In the genomic region with DNA sequence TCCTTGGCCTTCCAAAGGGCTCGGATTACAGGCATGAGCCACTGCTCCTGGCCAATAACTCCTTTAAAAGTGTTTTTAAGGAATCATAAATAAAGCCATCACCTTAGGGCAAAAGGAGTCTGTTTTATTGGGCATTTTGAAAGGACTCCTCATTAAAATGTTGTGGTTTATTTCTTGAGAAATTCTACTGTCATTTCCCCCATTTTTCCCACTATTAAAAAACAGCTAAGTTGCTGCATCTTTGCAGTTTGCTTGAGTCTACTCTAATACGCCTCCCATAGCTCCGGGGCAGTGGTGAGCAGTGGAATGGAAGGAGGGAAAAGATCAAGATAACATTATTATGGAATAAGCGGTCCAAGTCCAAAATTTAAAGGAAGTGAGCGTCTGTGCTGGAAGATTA, we compare ENCODE assay signal across 1 cellular context.
TF ChIP-seq lines count a peak whose summit lies in the region.

No MANE protein-coding gene starts in this region.

TF ChIP-seq in K562, 482 proteins besides CTCF, POLR2A, EP300 and RAD21 (continued from another document):
- TF ChIP-seq, protein P1, sequence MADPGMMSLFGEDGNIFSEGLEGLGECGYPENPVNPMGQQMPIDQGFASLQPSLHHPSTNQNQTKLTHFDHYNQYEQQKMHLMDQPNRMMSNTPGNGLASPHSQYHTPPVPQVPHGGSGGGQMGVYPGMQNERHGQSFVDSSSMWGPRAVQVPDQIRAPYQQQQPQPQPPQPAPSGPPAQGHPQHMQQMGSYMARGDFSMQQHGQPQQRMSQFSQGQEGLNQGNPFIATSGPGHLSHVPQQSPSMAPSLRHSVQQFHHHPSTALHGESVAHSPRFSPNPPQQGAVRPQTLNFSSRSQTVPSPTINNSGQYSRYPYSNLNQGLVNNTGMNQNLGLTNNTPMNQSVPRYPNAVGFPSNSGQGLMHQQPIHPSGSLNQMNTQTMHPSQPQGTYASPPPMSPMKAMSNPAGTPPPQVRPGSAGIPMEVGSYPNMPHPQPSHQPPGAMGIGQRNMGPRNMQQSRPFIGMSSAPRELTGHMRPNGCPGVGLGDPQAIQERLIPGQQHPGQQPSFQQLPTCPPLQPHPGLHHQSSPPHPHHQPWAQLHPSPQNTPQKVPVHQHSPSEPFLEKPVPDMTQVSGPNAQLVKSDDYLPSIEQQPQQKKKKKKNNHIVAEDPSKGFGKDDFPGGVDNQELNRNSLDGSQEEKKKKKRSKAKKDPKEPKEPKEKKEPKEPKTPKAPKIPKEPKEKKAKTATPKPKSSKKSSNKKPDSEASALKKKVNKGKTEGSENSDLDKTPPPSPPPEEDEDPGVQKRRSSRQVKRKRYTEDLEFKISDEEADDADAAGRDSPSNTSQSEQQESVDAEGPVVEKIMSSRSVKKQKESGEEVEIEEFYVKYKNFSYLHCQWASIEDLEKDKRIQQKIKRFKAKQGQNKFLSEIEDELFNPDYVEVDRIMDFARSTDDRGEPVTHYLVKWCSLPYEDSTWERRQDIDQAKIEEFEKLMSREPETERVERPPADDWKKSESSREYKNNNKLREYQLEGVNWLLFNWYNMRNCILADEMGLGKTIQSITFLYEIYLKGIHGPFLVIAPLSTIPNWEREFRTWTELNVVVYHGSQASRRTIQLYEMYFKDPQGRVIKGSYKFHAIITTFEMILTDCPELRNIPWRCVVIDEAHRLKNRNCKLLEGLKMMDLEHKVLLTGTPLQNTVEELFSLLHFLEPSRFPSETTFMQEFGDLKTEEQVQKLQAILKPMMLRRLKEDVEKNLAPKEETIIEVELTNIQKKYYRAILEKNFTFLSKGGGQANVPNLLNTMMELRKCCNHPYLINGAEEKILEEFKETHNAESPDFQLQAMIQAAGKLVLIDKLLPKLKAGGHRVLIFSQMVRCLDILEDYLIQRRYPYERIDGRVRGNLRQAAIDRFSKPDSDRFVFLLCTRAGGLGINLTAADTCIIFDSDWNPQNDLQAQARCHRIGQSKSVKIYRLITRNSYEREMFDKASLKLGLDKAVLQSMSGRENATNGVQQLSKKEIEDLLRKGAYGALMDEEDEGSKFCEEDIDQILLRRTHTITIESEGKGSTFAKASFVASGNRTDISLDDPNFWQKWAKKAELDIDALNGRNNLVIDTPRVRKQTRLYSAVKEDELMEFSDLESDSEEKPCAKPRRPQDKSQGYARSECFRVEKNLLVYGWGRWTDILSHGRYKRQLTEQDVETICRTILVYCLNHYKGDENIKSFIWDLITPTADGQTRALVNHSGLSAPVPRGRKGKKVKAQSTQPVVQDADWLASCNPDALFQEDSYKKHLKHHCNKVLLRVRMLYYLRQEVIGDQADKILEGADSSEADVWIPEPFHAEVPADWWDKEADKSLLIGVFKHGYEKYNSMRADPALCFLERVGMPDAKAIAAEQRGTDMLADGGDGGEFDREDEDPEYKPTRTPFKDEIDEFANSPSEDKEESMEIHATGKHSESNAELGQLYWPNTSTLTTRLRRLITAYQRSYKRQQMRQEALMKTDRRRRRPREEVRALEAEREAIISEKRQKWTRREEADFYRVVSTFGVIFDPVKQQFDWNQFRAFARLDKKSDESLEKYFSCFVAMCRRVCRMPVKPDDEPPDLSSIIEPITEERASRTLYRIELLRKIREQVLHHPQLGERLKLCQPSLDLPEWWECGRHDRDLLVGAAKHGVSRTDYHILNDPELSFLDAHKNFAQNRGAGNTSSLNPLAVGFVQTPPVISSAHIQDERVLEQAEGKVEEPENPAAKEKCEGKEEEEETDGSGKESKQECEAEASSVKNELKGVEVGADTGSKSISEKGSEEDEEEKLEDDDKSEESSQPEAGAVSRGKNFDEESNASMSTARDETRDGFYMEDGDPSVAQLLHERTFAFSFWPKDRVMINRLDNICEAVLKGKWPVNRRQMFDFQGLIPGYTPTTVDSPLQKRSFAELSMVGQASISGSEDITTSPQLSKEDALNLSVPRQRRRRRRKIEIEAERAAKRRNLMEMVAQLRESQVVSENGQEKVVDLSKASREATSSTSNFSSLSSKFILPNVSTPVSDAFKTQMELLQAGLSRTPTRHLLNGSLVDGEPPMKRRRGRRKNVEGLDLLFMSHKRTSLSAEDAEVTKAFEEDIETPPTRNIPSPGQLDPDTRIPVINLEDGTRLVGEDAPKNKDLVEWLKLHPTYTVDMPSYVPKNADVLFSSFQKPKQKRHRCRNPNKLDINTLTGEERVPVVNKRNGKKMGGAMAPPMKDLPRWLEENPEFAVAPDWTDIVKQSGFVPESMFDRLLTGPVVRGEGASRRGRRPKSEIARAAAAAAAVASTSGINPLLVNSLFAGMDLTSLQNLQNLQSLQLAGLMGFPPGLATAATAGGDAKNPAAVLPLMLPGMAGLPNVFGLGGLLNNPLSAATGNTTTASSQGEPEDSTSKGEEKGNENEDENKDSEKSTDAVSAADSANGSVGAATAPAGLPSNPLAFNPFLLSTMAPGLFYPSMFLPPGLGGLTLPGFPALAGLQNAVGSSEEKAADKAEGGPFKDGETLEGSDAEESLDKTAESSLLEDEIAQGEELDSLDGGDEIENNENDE (IDR thresholded peaks at IDR 0.05; ENCODE audit: low read depth, low read length), result no peak
- TF ChIP-seq ZNF695 (CRISPR knock-in tag; IDR thresholded peaks at IDR 0.05) (no peak), TAF7 (tag; IDR thresholded peaks at IDR 0.05) (no peak), THAP7 (CRISPR knock-in tag; IDR thresholded peaks at IDR 0.05) (no peak), CEBPB (tag; IDR thresholded peaks at IDR 0.05) (no peak), TCF15 (CRISPR knock-in tag; IDR thresholded peaks at IDR 0.05) (no peak), ZBED1 (IDR thresholded peaks at IDR 0.05) (no peak), HEY1 (CRISPR knock-in tag; IDR thresholded peaks at IDR 0.05; ENCODE audit: borderline replicate concordance) (no peak), ARID4B (CRISPR knock-in tag; IDR thresholded peaks at IDR 0.05) (no peak), ZNF174 (CRISPR knock-in tag; IDR thresholded peaks at IDR 0.05) (no peak), ZNF707 (CRISPR knock-in tag; conservative IDR thresholded peaks at IDR 0.05) (no peak), RUNX1 (IDR thresholded peaks at IDR 0.05; ENCODE audit: low read depth) (no peak)
